ENCODE assay signal across 7 cellular contexts in genomic region chr9:104868687-104869404, GRCh38. TPM values are rescaled to one million over a fixed set of nuclear protein-coding genes. Genes with fewer than 3 reads are reported as not detected.
DNase-seq lines count a peak whose midpoint lies in the region; ATAC-seq and TF ChIP-seq lines count a peak whose summit lies in the region.

No MANE protein-coding gene starts in this region.

- no peak overlapping the region for H3K27ac ChIP-seq in iPS-20b (ENCODE audit: low read length)
- H3K27ac ChIP-seq in smooth muscle cell (ENCODE audit: low read depth): peak overlapping the region; percentile 85

- H3K79me2 ChIP-seq in smooth muscle cell (ENCODE audit: low read depth): no peaks in the 10 kb centered on the region

- 40% methylated on average over 12 of the region's 12 CpGs for WGBS in smooth muscle cell (ENCODE audit: low lambda C conversion rate)

- in situ Hi-C loops in astrocyte of the cerebellum (cut with HindIII; ENCODE audit: low sequenced_read_pairs): loop anchor here (25.0 kb wide), 1 partner anchor 543 kb away; no protein-coding TSS in a partner anchor

- no peaks in the 10 kb centered on the region for H4K20me1 ChIP-seq in smooth muscle cell (ENCODE audit: low read depth)

- ATAC-seq in GM18868 (IDR thresholded peaks at IDR 0.05; ENCODE audit: unreplicated experiment) (peak; percentile 98), HG02884 (IDR thresholded peaks at IDR 0.05; ENCODE audit: unreplicated experiment) (peak; percentile 97)

- peaks cover 33% of the 10 kb centered on the region for H3K4me1 ChIP-seq in iPS-20b (ENCODE audit: insufficient read depth, low read length)
- peaks cover 42% of the 10 kb centered on the region for H3K4me1 ChIP-seq in smooth muscle cell (ENCODE audit: low read depth)

- TF ChIP-seq CTCF in astrocyte of the cerebellum (IDR thresholded peaks at IDR 0.05; ENCODE audit: low read depth, low read length, missing control alignments): no peak
- no peak for TF ChIP-seq CTCF in smooth muscle cell (IDR thresholded peaks at IDR 0.05; ENCODE audit: borderline replicate concordance, insufficient read depth, poor library complexity, severe bottlenecking)

- peak overlapping the region; percentile 72 for H3K4me2 ChIP-seq in smooth muscle cell

- H3K4me3 ChIP-seq in astrocyte of the cerebellum (ENCODE audit: low read depth, low read length) (no peak overlapping the region), iPS-20b (ENCODE audit: low read length) (0 out of 2 replicates have a peak overlapping the region, but pooled peaks have one; percentile 7), smooth muscle cell (no peak overlapping the region)

- peak; percentile 94 for DNase-seq in NCI-H2171 (lab: John Stamatoyannopoulos, UW)
- peak; percentile 69 for DNase-seq in astrocyte of the cerebellum (ENCODE audit: low read depth)
- no peak for DNase-seq in smooth muscle cell (lab: John Stamatoyannopoulos, UW; ENCODE audit: unreplicated experiment)
- DNase-seq in stimulated activated CD4-positive, alpha-beta T cell treated with anti-CD3 and anti-CD28 coated beads, Interleukin-4, amount 100 ng/mL, for 4 hours: no peak

- peaks cover 40% of the 10 kb centered on the region for H3F3A ChIP-seq in smooth muscle cell (ENCODE audit: low read depth)

- H3K9ac ChIP-seq in iPS-20b (ENCODE audit: low read depth, low read length): no peak overlapping the region
- no peak overlapping the region for H3K9ac ChIP-seq in smooth muscle cell (ENCODE audit: low read depth)

- H3K36me3 ChIP-seq in iPS-20b (ENCODE audit: insufficient read depth, low read depth, low read length) (peaks cover 7% of the 10 kb centered on the region; the same call in 1 of the 2 replicates), smooth muscle cell (ENCODE audit: low read depth) (no peaks in the 10 kb centered on the region)

- no peaks in the 10 kb centered on the region for H3K9me3 ChIP-seq in iPS-20b (ENCODE audit: insufficient read depth, low read depth, low read length)
- H3K9me3 ChIP-seq in smooth muscle cell (replicated peaks; ENCODE audit: low read depth): no peaks in the 10 kb centered on the region

- no peak overlapping the region for H2AFZ ChIP-seq in smooth muscle cell (ENCODE audit: low read depth)

- H3K27me3 ChIP-seq in iPS-20b (ENCODE audit: insufficient read depth, low read length) (no peaks in the 10 kb centered on the region), smooth muscle cell (ENCODE audit: low read depth) (no peaks in the 10 kb centered on the region)

RNA-seq across cellular contexts. Expression of gene ABCA1, which starts 59.1 kb away (rescaled TPM):
- total RNA-seq in smooth muscle cell: 29.6 and 29.8 TPM in 2 replicates
- polyA plus RNA-seq in smooth muscle cell: 2.8 and 2.9 TPM in 2 replicates

Comparison
In these comparisons a context has a peak if more than half of its experiments do, and no peak if none do; other contexts are left out.
1. DNase-seq: peak in NCI-H2171 (single experiment) and astrocyte of the cerebellum (single experiment); none in smooth muscle cell (single experiment) and stimulated activated CD4-positive, alpha-beta T cell treated with anti-CD3 and anti-CD28 coated beads, Interleukin-4, amount 100 ng/mL, for 4 hours (0 of 2).